8 cellular contexts compared by ENCODE assay signal in the genomic region with DNA sequence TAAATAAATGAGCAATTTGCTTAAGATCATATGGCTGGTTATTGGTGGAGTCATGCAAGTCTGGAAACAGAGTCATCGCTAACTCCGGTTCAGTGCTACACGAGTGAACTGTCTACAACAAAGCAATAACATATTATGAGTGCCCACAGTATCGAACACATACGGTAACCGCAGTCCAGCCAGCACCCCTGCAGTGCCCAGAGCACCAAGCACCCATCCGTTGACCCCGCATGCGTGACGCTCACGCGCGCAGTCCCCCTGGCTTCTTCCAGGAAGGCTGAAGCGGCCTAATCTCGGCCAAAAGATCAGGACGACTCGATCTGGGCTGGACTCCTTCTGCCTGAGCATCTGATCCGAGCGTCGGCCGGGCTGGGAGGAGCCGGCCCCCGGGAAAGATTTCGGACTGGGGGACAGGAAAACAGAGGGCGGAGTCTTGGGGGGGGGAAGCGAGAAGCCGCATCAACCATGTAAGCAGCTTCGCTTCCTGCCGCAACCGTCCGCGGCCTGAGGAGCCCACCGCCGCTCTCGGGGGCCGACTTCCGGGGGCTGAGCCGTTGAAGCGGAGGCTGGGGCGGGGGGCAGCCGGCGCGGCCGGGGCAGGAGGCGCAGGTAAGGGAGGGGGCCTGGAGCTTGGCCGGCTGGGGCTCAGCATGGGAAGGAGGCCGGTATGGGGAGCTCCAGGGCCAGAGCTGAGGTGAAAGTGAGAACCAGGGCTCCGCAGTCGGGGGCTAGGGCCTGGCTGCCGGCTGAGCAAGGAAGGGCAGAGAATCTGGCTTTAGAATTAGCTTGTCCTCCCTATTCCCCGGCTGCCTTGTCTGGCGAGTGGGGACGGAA. TPM values are rescaled to one million over a fixed set of nuclear protein-coding genes. Genes with fewer than 3 reads are reported as not detected.
A peak's percentile ranks its signal among the peaks of the same experiment; 100 is the strongest.
DNase-seq lines count a peak whose midpoint lies in the region; ATAC-seq and TF ChIP-seq lines count a peak whose summit lies in the region.

A gene with protein sequence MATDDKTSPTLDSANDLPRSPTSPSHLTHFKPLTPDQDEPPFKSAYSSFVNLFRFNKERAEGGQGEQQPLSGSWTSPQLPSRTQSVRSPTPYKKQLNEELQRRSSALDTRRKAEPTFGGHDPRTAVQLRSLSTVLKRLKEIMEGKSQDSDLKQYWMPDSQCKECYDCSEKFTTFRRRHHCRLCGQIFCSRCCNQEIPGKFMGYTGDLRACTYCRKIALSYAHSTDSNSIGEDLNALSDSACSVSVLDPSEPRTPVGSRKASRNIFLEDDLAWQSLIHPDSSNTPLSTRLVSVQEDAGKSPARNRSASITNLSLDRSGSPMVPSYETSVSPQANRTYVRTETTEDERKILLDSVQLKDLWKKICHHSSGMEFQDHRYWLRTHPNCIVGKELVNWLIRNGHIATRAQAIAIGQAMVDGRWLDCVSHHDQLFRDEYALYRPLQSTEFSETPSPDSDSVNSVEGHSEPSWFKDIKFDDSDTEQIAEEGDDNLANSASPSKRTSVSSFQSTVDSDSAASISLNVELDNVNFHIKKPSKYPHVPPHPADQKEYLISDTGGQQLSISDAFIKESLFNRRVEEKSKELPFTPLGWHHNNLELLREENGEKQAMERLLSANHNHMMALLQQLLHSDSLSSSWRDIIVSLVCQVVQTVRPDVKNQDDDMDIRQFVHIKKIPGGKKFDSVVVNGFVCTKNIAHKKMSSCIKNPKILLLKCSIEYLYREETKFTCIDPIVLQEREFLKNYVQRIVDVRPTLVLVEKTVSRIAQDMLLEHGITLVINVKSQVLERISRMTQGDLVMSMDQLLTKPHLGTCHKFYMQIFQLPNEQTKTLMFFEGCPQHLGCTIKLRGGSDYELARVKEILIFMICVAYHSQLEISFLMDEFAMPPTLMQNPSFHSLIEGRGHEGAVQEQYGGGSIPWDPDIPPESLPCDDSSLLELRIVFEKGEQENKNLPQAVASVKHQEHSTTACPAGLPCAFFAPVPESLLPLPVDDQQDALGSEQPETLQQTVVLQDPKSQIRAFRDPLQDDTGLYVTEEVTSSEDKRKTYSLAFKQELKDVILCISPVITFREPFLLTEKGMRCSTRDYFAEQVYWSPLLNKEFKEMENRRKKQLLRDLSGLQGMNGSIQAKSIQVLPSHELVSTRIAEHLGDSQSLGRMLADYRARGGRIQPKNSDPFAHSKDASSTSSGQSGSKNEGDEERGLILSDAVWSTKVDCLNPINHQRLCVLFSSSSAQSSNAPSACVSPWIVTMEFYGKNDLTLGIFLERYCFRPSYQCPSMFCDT (N-terminal part only) (plus strand): TSS at position 449 of the 834 bp plus-strand sequence. CDS start 5,265 bp downstream, outside the sequence.

- peak within 1 kb of the TSS; percentile 82 for H3K4me3 ChIP-seq in epithelial cell of proximal tubule (ENCODE audit: low read depth, low read length)

- peak; percentile 88 for ATAC-seq in GM21717 (IDR thresholded peaks at IDR 0.05; ENCODE audit: unreplicated experiment)

- peaks cover 40% of the 10 kb centered on the region for H3K4me1 Mint-ChIP-seq in activated T-cell treated with anti-CD3 and anti-CD28 coated beads, Interleukin-2, amount 50 U/mL, for 24 hours (ENCODE audit: low read depth)

- H3K4me3 Mint-ChIP-seq in activated T-cell treated with anti-CD3 and anti-CD28 coated beads, Interleukin-2, amount 50 U/mL, for 24 hours, result peak within 1 kb of the TSS; percentile 86

- in situ Hi-C loops in KBM-7 (cut with MboI; ENCODE audit: low pct_unique_long_range_greater_than_20kb, low sequenced_read_pairs), result no loop called here

- no peaks in the 10 kb centered on the region for H3K27me3 Mint-ChIP-seq in activated T-cell treated with anti-CD3 and anti-CD28 coated beads, Interleukin-2, amount 50 U/mL, for 24 hours

- DNase-seq in DMS153 treated with DMSO at 0.1 percent for 48 hours (lab: John Stamatoyannopoulos, UW; ENCODE audit: unreplicated experiment), result peak; percentile 92
- DNase-seq in KBM-7, result peak; percentile 99
- peak; percentile 89 for DNase-seq in activated T-cell treated with anti-CD3 and anti-CD28 coated beads, Interleukin-2, amount 50 U/mL, for 24 hours
- peak; percentile 86 for DNase-seq in epithelial cell of proximal tubule (ENCODE audit: low read depth)
- DNase-seq in mucosa of gallbladder (ENCODE audit: low spot score), result peak; percentile 97
- DNase-seq in stimulated activated CD8-positive, alpha-beta memory T cell treated with anti-CD3 and anti-CD28 coated beads, Interleukin-4, amount 100 ng/mL, for 4 hours (ENCODE audit: low read depth in 2 of 2, low spot score in 1 of 2), result peak; percentile 58 to 81

- no peaks in the 10 kb centered on the region for H3K9me3 Mint-ChIP-seq in activated T-cell treated with anti-CD3 and anti-CD28 coated beads, Interleukin-2, amount 50 U/mL, for 24 hours

- H3K27ac Mint-ChIP-seq in activated T-cell treated with anti-CD3 and anti-CD28 coated beads, Interleukin-2, amount 50 U/mL, for 24 hours, result peak within 1 kb of the TSS; percentile 95

- peaks cover 20% of the 10 kb centered on the region for H3K36me3 Mint-ChIP-seq in activated T-cell treated with anti-CD3 and anti-CD28 coated beads, Interleukin-2, amount 50 U/mL, for 24 hours (ENCODE audit: low read depth)

- TF ChIP-seq CTCF in epithelial cell of proximal tubule (conservative IDR thresholded peaks at IDR 0.05; ENCODE audit: low read depth, low read length), result no peak

TF ChIP-seq in PFSK-1, 5 proteins besides CTCF, POLR2A, EP300 and RAD21:
- TF ChIP-seq POLR2AphosphoS5 (IDR thresholded peaks at IDR 0.05; ENCODE audit: low read depth, low read length) (peak; percentile 65), SIN3A (IDR thresholded peaks at IDR 0.05; ENCODE audit: borderline replicate concordance, insufficient read depth, low read length) (peak; percentile 44; the same call in 1 of the 2 replicates), TAF1 (IDR thresholded peaks at IDR 0.05; ENCODE audit: borderline replicate concordance, insufficient read depth, low read length) (no peak), FOXP2 (optimal IDR thresholded peaks at IDR 0.05; ENCODE audit: borderline replicate concordance, extremely low read depth, extremely low read length, insufficient read depth) (peak; percentile 74)
- TF ChIP-seq, protein P1, sequence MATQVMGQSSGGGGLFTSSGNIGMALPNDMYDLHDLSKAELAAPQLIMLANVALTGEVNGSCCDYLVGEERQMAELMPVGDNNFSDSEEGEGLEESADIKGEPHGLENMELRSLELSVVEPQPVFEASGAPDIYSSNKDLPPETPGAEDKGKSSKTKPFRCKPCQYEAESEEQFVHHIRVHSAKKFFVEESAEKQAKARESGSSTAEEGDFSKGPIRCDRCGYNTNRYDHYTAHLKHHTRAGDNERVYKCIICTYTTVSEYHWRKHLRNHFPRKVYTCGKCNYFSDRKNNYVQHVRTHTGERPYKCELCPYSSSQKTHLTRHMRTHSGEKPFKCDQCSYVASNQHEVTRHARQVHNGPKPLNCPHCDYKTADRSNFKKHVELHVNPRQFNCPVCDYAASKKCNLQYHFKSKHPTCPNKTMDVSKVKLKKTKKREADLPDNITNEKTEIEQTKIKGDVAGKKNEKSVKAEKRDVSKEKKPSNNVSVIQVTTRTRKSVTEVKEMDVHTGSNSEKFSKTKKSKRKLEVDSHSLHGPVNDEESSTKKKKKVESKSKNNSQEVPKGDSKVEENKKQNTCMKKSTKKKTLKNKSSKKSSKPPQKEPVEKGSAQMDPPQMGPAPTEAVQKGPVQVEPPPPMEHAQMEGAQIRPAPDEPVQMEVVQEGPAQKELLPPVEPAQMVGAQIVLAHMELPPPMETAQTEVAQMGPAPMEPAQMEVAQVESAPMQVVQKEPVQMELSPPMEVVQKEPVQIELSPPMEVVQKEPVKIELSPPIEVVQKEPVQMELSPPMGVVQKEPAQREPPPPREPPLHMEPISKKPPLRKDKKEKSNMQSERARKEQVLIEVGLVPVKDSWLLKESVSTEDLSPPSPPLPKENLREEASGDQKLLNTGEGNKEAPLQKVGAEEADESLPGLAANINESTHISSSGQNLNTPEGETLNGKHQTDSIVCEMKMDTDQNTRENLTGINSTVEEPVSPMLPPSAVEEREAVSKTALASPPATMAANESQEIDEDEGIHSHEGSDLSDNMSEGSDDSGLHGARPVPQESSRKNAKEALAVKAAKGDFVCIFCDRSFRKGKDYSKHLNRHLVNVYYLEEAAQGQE (IDR thresholded peaks at IDR 0.05; ENCODE audit: insufficient read depth in 1 of 2, low read depth in 2 of 2, low read length in 2 of 2), result peak in 1 of 2 experiments; percentile 44; a peak in 1 of 4 replicates

RNA-seq across cellular contexts. Expression of the gene that starts here (rescaled TPM):
- polyA plus RNA-seq in PFSK-1 (2012; ENCODE audit: insufficient read length, low read depth), result 3.5 TPM
- 10.8 and 13.8 TPM in 2 replicates for total RNA-seq in epithelial cell of proximal tubule
- total RNA-seq in mucosa of gallbladder, result 23.3 TPM

Comparison
In these comparisons a context has a peak if more than half of its experiments do, and no peak if none do; other contexts are left out.
1. Peak in every context shown above with its lines: DNase-seq, ATAC-seq and H3K4me3 ChIP-seq.